In the genomic region with DNA sequence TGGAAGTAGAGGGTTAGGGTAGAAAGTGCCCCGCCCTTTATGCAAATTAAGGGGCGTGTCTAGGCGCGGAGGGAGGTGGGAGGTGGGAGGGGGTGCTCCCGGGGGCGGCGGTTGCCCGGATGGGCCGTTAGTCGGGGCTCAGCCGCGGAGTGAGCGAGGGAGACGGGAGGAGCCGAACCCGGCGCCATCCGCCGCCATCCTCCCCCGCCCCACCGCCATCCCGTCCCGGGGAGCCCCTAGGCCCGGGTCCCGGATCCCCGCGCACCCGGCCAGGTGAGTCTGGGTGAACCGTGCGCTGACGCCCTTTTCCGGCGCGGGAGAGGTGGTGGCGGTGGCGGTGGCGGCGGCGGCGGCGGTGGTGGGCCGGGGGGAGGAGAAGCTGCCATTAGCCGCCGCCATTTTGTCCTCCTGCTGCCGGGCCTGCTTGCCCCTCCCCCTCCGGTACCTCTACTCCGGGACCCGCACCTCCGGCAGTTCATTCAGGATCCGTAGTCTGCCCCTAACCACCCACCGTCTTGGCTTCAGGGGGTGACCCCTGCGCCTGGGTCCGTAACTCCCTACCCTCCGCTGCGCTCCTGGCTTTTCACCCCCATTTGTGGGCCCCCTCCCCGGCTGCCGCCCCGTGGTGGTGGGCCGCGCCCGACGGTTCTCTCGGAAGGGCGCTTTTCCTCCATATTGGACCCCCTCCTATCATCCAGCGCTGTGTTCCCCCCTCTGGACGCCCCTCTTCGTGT, we compare ENCODE assay signal across 1 cellular context.
TF ChIP-seq lines count a peak whose summit lies in the region.

A gene (plus strand): TSS at position 130 of the 734 bp plus-strand sequence. CDS start 2,075 bp downstream, outside the sequence.

TF ChIP-seq in K562, 482 proteins besides CTCF, POLR2A, EP300 and RAD21 (continued from another document):
- TF ChIP-seq, protein P1, sequence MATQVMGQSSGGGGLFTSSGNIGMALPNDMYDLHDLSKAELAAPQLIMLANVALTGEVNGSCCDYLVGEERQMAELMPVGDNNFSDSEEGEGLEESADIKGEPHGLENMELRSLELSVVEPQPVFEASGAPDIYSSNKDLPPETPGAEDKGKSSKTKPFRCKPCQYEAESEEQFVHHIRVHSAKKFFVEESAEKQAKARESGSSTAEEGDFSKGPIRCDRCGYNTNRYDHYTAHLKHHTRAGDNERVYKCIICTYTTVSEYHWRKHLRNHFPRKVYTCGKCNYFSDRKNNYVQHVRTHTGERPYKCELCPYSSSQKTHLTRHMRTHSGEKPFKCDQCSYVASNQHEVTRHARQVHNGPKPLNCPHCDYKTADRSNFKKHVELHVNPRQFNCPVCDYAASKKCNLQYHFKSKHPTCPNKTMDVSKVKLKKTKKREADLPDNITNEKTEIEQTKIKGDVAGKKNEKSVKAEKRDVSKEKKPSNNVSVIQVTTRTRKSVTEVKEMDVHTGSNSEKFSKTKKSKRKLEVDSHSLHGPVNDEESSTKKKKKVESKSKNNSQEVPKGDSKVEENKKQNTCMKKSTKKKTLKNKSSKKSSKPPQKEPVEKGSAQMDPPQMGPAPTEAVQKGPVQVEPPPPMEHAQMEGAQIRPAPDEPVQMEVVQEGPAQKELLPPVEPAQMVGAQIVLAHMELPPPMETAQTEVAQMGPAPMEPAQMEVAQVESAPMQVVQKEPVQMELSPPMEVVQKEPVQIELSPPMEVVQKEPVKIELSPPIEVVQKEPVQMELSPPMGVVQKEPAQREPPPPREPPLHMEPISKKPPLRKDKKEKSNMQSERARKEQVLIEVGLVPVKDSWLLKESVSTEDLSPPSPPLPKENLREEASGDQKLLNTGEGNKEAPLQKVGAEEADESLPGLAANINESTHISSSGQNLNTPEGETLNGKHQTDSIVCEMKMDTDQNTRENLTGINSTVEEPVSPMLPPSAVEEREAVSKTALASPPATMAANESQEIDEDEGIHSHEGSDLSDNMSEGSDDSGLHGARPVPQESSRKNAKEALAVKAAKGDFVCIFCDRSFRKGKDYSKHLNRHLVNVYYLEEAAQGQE (CRISPR knock-in tag; IDR thresholded peaks at IDR 0.05; ENCODE audit: low read depth), result peak; percentile 65; the same call in 1 of the 2 replicates
- TF ChIP-seq ZNF133 (CRISPR knock-in tag; IDR thresholded peaks at IDR 0.05) (0 out of 2 replicates have a peak, but pooled peaks have one; percentile 26), ZNF583 (CRISPR knock-in tag; IDR thresholded peaks at IDR 0.05) (peak; percentile 67; the same call in 1 of the 2 replicates), KDM5B (IDR thresholded peaks at IDR 0.05; ENCODE audit: insufficient replicate concordance, low read depth, low read length) (peak; percentile 85), MTF1 (CRISPR knock-in tag; IDR thresholded peaks at IDR 0.05; ENCODE audit: borderline replicate concordance) (0 out of 2 replicates have a peak, but pooled peaks have one; percentile 14), GABPB1 (CRISPR knock-in tag; IDR thresholded peaks at IDR 0.05) (peak; percentile 81), SIRT6 (IDR thresholded peaks at IDR 0.05; ENCODE audit: low read depth, low read length) (no peak), TBP (optimal IDR thresholded peaks at IDR 0.05; ENCODE audit: low read depth, low read length) (peak; percentile 95), NRF1 (conservative IDR thresholded peaks at IDR 0.05 in 1 of 2, IDR thresholded peaks at IDR 0.05 in 1 of 2) (no peak; a peak in 3 of 4 replicates)
- TF ChIP-seq, protein P2, sequence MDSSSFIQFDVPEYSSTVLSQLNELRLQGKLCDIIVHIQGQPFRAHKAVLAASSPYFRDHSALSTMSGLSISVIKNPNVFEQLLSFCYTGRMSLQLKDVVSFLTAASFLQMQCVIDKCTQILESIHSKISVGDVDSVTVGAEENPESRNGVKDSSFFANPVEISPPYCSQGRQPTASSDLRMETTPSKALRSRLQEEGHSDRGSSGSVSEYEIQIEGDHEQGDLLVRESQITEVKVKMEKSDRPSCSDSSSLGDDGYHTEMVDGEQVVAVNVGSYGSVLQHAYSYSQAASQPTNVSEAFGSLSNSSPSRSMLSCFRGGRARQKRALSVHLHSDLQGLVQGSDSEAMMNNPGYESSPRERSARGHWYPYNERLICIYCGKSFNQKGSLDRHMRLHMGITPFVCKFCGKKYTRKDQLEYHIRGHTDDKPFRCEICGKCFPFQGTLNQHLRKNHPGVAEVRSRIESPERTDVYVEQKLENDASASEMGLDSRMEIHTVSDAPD (CRISPR knock-in tag; IDR thresholded peaks at IDR 0.05), result no peak
